In the genomic region with DNA sequence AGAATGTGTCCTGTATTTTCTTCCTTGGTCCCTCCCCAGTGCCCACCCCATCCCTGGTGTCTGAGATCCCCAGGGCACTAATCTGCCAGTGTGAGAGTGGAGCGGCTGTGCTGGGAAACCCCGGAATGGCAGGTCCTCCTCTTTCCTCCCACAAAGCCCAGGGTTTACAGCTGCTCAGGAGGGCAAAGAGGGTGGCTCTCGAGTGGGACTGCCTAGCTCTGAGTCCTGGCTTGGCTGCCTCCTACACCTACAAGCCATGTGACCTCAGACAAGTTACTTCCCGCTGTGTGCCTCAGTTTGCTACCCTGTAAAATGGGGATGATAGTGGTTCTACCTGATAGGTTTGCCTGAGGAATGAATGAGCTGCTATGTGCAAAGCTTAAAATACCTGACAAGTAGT, we compare ENCODE assay signal across 15 cellular contexts.
"Had no signal": no experiment of that assay in that cellular context is flagged by ENCODE, and none has a peak within 500 bp of the region (broad histone marks: within the 10 kb centered on the region; RNA-seq: fewer than 3 reads in every experiment).

No MANE protein-coding gene starts in this region.

- H3K27ac ChIP-seq: suprapubic skin had no signal

- H3K36me3 ChIP-seq: esophagus squamous epithelium, suprapubic skin had no signal

- H3K9me3 ChIP-seq: esophagus squamous epithelium, suprapubic skin had no signal

- ATAC-seq: natural killer cell treated with Interleukin-12 subunit alpha and Interleukin-12 subunit beta and Interleukin-15 and Interleukin-18, amount 100 ng/mL, for 72 hours; stimulated activated naive CD8-positive, alpha-beta T cell treated with anti-CD3 and anti-CD28 coated beads, Interleukin-15, Interleukin-2, amounts not matched to agents 100 U/mL and 50 U/mL, for 24 hours had no signal

- DNase-seq: activated CD4-positive, alpha-beta T cell treated with anti-CD3 and anti-CD28 coated beads, Interleukin-2, amount 50 U/mL, for 4 hours; activated CD4-positive, CD25-positive, alpha-beta regulatory T cell treated with anti-CD3 and anti-CD28 coated beads, Interleukin-2, amount 50 U/mL, for 72 hours; activated effector memory CD4-positive, alpha-beta T cell treated with anti-CD3 and anti-CD28 coated beads, Interleukin-2, amount 50 U/mL, for 16 hours; activated naive CD8-positive, alpha-beta T cell treated with anti-CD3 and anti-CD28 coated beads for 36 hours; activated T-cell treated with anti-CD3 and anti-CD28 coated beads, Interleukin-2, amount 50 U/mL, for 24 hours; anterior cingulate cortex; esophagus squamous epithelium; foreskin fibroblast; occipital lobe; stimulated activated CD4-positive, alpha-beta T cell treated with anti-CD3 and anti-CD28 coated beads, Interleukin-4, amount 100 ng/mL, for 1 hour; stimulated activated CD8-positive, alpha-beta memory T cell treated with anti-CD3 and anti-CD28 coated beads, Interleukin-4, amount 100 ng/mL, for 48 hours; stimulated activated naive CD8-positive, alpha-beta T cell treated with anti-CD3 and anti-CD28 coated beads, Interleukin-15, Interleukin-2, amounts not matched to agents 100 U/mL and 50 U/mL, for 24 hours had no signal

- H3K4me3 ChIP-seq: dorsolateral prefrontal cortex, esophagus squamous epithelium, suprapubic skin had no signal
